In the genomic region with DNA sequence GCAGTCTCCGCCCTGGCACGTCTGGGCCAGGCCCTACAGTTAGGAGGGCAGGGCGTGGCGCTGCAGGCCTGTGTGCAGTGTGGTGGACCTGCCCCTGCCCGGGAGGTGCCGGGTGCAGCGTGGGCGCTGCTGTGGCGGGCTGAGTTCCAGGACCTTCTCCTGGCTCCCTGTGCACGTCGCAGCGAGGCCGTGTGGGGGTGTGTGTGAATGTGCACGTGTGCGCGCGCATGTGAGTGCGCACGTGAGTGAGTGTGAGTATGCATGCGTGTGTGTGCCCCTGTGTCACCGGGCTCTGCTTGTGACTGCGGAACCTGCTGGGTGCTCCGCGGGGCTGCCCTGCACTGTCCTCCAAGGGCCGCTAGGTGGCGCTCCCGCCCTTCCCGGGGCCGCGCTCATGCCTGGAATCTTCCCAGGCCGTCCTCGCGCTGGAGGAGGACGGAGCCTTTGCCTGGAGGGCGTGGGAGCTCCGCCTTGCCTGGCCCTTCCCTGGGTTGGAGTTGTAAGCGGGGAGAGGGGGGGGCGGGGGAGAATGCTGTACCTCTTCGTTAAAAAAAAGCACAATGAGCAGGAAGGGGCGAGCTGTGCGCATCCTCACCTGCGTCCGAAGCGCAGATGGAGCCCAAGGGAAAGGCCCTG, we compare ENCODE assay signal across 1 cellular context.
TF ChIP-seq lines count a peak whose summit lies in the region.

No MANE protein-coding gene starts in this region.

TF ChIP-seq in H1, 55 proteins besides CTCF, POLR2A, EP300 and RAD21 (continued from another document):
- no peak for TF ChIP-seq SAP30 (IDR thresholded peaks at IDR 0.05; ENCODE audit: insufficient read depth, insufficient replicate concordance, low read length)
- peak; percentile 84; the same call in 1 of the 2 replicates for TF ChIP-seq GABPA (IDR thresholded peaks at IDR 0.05; ENCODE audit: borderline replicate concordance, insufficient read depth, low read length)
- no peak for TF ChIP-seq RBBP5 (IDR thresholded peaks at IDR 0.05; ENCODE audit: borderline replicate concordance, low read depth, low read length)
- no peak for TF ChIP-seq KDM1A (IDR thresholded peaks at IDR 0.05; ENCODE audit: borderline replicate concordance, low read length)
- TF ChIP-seq SP4 (IDR thresholded peaks at IDR 0.05; ENCODE audit: low read length) = no peak
- no peak for TF ChIP-seq E2F6 (IDR thresholded peaks at IDR 0.05)
- no peak for TF ChIP-seq NANOG (IDR thresholded peaks at IDR 0.05; ENCODE audit: insufficient read depth, low read depth, low read length, poor library complexity, severe bottlenecking)
- no peak for TF ChIP-seq TAF1 (IDR thresholded peaks at IDR 0.05; ENCODE audit: low read depth, low read length)
- no peak for TF ChIP-seq SP1 (IDR thresholded peaks at IDR 0.05; ENCODE audit: low read depth, low read length)
- no peak for TF ChIP-seq CEBPB (IDR thresholded peaks at IDR 0.05; ENCODE audit: low read depth, low read length)
- TF ChIP-seq FOSL1 (IDR thresholded peaks at IDR 0.05; ENCODE audit: insufficient read depth, low read depth, low read length) = no peak
- TF ChIP-seq EGR1 (IDR thresholded peaks at IDR 0.05; ENCODE audit: borderline replicate concordance, low read depth, low read length) = 0 out of 2 replicates have a peak, but pooled peaks have one; percentile 26
- TF ChIP-seq POU5F1 (IDR thresholded peaks at IDR 0.05; ENCODE audit: low read depth, low read length) = no peak
- no peak for TF ChIP-seq SUZ12 (IDR thresholded peaks at IDR 0.05; ENCODE audit: low read length)
- no peak for TF ChIP-seq RNF2 (IDR thresholded peaks at IDR 0.05; ENCODE audit: borderline replicate concordance, low read depth, low read length, missing control alignments, poor library complexity, severe bottlenecking)
- no peak for TF ChIP-seq RFX5 (IDR thresholded peaks at IDR 0.05; ENCODE audit: borderline replicate concordance, low read depth, low read length)
- TF ChIP-seq GTF2F1 (IDR thresholded peaks at IDR 0.05; ENCODE audit: borderline replicate concordance, low read depth, low read length) = no peak
- TF ChIP-seq CHD1 (IDR thresholded peaks at IDR 0.05; ENCODE audit: low read depth, low read length) = no peak
- TF ChIP-seq ASH2L (IDR thresholded peaks at IDR 0.05; ENCODE audit: low read length) = no peak
- no peak for TF ChIP-seq CTBP2 (IDR thresholded peaks at IDR 0.05; ENCODE audit: borderline replicate concordance, insufficient read depth, insufficient read length, low read length)
- TF ChIP-seq CBX5 (IDR thresholded peaks at IDR 0.05; ENCODE audit: low read depth, low read length) = no peak
- no peak for TF ChIP-seq HDAC6 (IDR thresholded peaks at IDR 0.05; ENCODE audit: low read depth, low read length)
- TF ChIP-seq, protein P1, sequence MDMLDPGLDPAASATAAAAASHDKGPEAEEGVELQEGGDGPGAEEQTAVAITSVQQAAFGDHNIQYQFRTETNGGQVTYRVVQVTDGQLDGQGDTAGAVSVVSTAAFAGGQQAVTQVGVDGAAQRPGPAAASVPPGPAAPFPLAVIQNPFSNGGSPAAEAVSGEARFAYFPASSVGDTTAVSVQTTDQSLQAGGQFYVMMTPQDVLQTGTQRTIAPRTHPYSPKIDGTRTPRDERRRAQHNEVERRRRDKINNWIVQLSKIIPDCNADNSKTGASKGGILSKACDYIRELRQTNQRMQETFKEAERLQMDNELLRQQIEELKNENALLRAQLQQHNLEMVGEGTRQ (IDR thresholded peaks at IDR 0.05; ENCODE audit: low read length) = peak; percentile 27; the same call in 1 of the 2 replicates
- TF ChIP-seq SIN3A (conservative IDR thresholded peaks at IDR 0.05 in 1 of 2, IDR thresholded peaks at IDR 0.05 in 1 of 2; ENCODE audit: low read depth in 1 of 2, low read length in 2 of 2) = peak in 1 of 2 experiments; percentile 63; a peak in 1 of 4 replicates
- TF ChIP-seq NRF1 (IDR thresholded peaks at IDR 0.05; ENCODE audit: low read depth, low read length) = no peak
- TF ChIP-seq, protein P2, sequence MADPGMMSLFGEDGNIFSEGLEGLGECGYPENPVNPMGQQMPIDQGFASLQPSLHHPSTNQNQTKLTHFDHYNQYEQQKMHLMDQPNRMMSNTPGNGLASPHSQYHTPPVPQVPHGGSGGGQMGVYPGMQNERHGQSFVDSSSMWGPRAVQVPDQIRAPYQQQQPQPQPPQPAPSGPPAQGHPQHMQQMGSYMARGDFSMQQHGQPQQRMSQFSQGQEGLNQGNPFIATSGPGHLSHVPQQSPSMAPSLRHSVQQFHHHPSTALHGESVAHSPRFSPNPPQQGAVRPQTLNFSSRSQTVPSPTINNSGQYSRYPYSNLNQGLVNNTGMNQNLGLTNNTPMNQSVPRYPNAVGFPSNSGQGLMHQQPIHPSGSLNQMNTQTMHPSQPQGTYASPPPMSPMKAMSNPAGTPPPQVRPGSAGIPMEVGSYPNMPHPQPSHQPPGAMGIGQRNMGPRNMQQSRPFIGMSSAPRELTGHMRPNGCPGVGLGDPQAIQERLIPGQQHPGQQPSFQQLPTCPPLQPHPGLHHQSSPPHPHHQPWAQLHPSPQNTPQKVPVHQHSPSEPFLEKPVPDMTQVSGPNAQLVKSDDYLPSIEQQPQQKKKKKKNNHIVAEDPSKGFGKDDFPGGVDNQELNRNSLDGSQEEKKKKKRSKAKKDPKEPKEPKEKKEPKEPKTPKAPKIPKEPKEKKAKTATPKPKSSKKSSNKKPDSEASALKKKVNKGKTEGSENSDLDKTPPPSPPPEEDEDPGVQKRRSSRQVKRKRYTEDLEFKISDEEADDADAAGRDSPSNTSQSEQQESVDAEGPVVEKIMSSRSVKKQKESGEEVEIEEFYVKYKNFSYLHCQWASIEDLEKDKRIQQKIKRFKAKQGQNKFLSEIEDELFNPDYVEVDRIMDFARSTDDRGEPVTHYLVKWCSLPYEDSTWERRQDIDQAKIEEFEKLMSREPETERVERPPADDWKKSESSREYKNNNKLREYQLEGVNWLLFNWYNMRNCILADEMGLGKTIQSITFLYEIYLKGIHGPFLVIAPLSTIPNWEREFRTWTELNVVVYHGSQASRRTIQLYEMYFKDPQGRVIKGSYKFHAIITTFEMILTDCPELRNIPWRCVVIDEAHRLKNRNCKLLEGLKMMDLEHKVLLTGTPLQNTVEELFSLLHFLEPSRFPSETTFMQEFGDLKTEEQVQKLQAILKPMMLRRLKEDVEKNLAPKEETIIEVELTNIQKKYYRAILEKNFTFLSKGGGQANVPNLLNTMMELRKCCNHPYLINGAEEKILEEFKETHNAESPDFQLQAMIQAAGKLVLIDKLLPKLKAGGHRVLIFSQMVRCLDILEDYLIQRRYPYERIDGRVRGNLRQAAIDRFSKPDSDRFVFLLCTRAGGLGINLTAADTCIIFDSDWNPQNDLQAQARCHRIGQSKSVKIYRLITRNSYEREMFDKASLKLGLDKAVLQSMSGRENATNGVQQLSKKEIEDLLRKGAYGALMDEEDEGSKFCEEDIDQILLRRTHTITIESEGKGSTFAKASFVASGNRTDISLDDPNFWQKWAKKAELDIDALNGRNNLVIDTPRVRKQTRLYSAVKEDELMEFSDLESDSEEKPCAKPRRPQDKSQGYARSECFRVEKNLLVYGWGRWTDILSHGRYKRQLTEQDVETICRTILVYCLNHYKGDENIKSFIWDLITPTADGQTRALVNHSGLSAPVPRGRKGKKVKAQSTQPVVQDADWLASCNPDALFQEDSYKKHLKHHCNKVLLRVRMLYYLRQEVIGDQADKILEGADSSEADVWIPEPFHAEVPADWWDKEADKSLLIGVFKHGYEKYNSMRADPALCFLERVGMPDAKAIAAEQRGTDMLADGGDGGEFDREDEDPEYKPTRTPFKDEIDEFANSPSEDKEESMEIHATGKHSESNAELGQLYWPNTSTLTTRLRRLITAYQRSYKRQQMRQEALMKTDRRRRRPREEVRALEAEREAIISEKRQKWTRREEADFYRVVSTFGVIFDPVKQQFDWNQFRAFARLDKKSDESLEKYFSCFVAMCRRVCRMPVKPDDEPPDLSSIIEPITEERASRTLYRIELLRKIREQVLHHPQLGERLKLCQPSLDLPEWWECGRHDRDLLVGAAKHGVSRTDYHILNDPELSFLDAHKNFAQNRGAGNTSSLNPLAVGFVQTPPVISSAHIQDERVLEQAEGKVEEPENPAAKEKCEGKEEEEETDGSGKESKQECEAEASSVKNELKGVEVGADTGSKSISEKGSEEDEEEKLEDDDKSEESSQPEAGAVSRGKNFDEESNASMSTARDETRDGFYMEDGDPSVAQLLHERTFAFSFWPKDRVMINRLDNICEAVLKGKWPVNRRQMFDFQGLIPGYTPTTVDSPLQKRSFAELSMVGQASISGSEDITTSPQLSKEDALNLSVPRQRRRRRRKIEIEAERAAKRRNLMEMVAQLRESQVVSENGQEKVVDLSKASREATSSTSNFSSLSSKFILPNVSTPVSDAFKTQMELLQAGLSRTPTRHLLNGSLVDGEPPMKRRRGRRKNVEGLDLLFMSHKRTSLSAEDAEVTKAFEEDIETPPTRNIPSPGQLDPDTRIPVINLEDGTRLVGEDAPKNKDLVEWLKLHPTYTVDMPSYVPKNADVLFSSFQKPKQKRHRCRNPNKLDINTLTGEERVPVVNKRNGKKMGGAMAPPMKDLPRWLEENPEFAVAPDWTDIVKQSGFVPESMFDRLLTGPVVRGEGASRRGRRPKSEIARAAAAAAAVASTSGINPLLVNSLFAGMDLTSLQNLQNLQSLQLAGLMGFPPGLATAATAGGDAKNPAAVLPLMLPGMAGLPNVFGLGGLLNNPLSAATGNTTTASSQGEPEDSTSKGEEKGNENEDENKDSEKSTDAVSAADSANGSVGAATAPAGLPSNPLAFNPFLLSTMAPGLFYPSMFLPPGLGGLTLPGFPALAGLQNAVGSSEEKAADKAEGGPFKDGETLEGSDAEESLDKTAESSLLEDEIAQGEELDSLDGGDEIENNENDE (IDR thresholded peaks at IDR 0.05; ENCODE audit: insufficient replicate concordance, low read length) = no peak
- no peak for TF ChIP-seq ATF3 (IDR thresholded peaks at IDR 0.05; ENCODE audit: insufficient read depth, low read depth, low read length)
- no peak for TF ChIP-seq TAF7 (optimal IDR thresholded peaks at IDR 0.05; ENCODE audit: borderline replicate concordance, low read depth, low read length)
- no peak for TF ChIP-seq YY1 (IDR thresholded peaks at IDR 0.05; ENCODE audit: low read depth, low read length)
- TF ChIP-seq, protein P3, sequence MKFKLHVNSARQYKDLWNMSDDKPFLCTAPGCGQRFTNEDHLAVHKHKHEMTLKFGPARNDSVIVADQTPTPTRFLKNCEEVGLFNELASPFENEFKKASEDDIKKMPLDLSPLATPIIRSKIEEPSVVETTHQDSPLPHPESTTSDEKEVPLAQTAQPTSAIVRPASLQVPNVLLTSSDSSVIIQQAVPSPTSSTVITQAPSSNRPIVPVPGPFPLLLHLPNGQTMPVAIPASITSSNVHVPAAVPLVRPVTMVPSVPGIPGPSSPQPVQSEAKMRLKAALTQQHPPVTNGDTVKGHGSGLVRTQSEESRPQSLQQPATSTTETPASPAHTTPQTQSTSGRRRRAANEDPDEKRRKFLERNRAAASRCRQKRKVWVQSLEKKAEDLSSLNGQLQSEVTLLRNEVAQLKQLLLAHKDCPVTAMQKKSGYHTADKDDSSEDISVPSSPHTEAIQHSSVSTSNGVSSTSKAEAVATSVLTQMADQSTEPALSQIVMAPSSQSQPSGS (IDR thresholded peaks at IDR 0.05; ENCODE audit: low read length) = no peak
- no peak for TF ChIP-seq SIX5 (IDR thresholded peaks at IDR 0.05; ENCODE audit: low read depth, low read length)
- TF ChIP-seq TEAD4 (IDR thresholded peaks at IDR 0.05; ENCODE audit: low read depth, low read length) = peak; percentile 65; the same call in 1 of the 2 replicates
- TF ChIP-seq JUN (IDR thresholded peaks at IDR 0.05; ENCODE audit: low read depth, low read length) = no peak
- peak; percentile 41; the same call in 1 of the 2 replicates for TF ChIP-seq JUND (IDR thresholded peaks at IDR 0.05; ENCODE audit: low read length)
- no peak for TF ChIP-seq POLR2AphosphoS5 (IDR thresholded peaks at IDR 0.05; ENCODE audit: low read depth, low read length)
- TF ChIP-seq HDAC2 (IDR thresholded peaks at IDR 0.05; ENCODE audit: borderline replicate concordance in 1 of 2, low read depth in 2 of 2, low read length in 2 of 2) = 0 out of 4 replicates have a peak, but pooled peaks of 1 of the 2 experiments have one; percentile 37
- TF ChIP-seq RXRA (IDR thresholded peaks at IDR 0.05; ENCODE audit: insufficient read depth, low read depth, low read length) = no peak
- no peak for TF ChIP-seq EZH2 (IDR thresholded peaks at IDR 0.05; ENCODE audit: low read depth, low read length, severe bottlenecking)
- TF ChIP-seq CBX8 (IDR thresholded peaks at IDR 0.05; ENCODE audit: borderline replicate concordance, low read depth, low read length) = no peak
- TF ChIP-seq, protein P4, sequence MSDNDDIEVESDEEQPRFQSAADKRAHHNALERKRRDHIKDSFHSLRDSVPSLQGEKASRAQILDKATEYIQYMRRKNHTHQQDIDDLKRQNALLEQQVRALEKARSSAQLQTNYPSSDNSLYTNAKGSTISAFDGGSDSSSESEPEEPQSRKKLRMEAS (IDR thresholded peaks at IDR 0.05) = peak; percentile 61
- peak; percentile 24; the same call in 1 of the 2 replicates for TF ChIP-seq CREB1 (IDR thresholded peaks at IDR 0.05)
- TF ChIP-seq SP2 (IDR thresholded peaks at IDR 0.05; ENCODE audit: low read length) = no peak
- TF ChIP-seq TBP (IDR thresholded peaks at IDR 0.05; ENCODE audit: low read depth, low read length) = 0 out of 2 replicates have a peak, but pooled peaks have one; percentile 18
